1 cellular context compared by ENCODE assay signal in genomic region chr21:46189959-46190490, GRCh38.
TF ChIP-seq lines count a peak whose summit lies in the region.

No MANE protein-coding gene starts in this region.

TF ChIP-seq in WTC11, 78 proteins besides CTCF, POLR2A, EP300 and RAD21 (continued from another document):
- TF ChIP-seq ZNF281 (CRISPR knock-in tag; IDR thresholded peaks at IDR 0.05): no peak
- no peak for TF ChIP-seq PRDM15 (CRISPR knock-in tag; IDR thresholded peaks at IDR 0.05)
- TF ChIP-seq NR2C2 (CRISPR knock-in tag; IDR thresholded peaks at IDR 0.05): no peak
